ENCODE assay signal across 8 cellular contexts in genomic region chr15:40097096-40097967, GRCh38. TPM values are rescaled to one million over a fixed set of nuclear protein-coding genes. Genes with fewer than 3 reads are reported as not detected.
DNase-seq lines count a peak whose midpoint lies in the region; ATAC-seq and TF ChIP-seq lines count a peak whose summit lies in the region.
"Had no signal": no experiment of that assay in that cellular context is flagged by ENCODE, and none has a peak within 500 bp of the region (broad histone marks: within the 10 kb centered on the region; RNA-seq: fewer than 3 reads in every experiment).

No MANE protein-coding gene starts in this region.

- H3K9me2 ChIP-seq in SU-DHL-6 (replicated peaks; ENCODE audit: insufficient read depth, low read length) = no peaks in the 10 kb centered on the region
- H3K9me2 ChIP-seq in hepatocyte (replicated peaks; ENCODE audit: insufficient read depth) = no peaks in the 10 kb centered on the region

- H3F3A ChIP-seq in SU-DHL-6 (ENCODE audit: insufficient read depth) = peaks cover 88% of the 10 kb centered on the region

- peak overlapping the region; percentile 98 for H3K27ac Mint-ChIP-seq in stimulated activated effector memory CD8-positive, alpha-beta T cell treated with anti-CD3 and anti-CD28 coated beads, Interleukin-12 subunit alpha, Interleukin-12 subunit beta, amount 100 ng/mL, for 72 hours

- TF ChIP-seq CTCF in HEK293 (tag by site-specific recombination; IDR thresholded peaks at IDR 0.05) = no peak
- no peak for TF ChIP-seq CTCF in SU-DHL-6 (IDR thresholded peaks at IDR 0.05; ENCODE audit: insufficient read depth, low read length, poor library complexity, severe bottlenecking)
- TF ChIP-seq CTCF in hepatocyte (IDR thresholded peaks at IDR 0.05; ENCODE audit: poor library complexity) = no peak

- H3K36me3 ChIP-seq in HEK293 (ENCODE audit: control insufficient read depth in 2 of 2, insufficient read depth in 1 of 2, low read length in 2 of 2) (peaks cover 0 to 11% of the 10 kb centered on the region in 2 experiments; a peak in 1 of 3 replicates), SU-DHL-6 (ENCODE audit: low read length) (peaks cover 10% of the 10 kb centered on the region), hepatocyte (replicated peaks; ENCODE audit: insufficient read depth, low read depth) (no peaks in the 10 kb centered on the region)

- H3K27me3 ChIP-seq in SU-DHL-6 (ENCODE audit: low read length) (no peaks in the 10 kb centered on the region), hepatocyte (no peaks in the 10 kb centered on the region)

- DNase-seq in hepatocyte (ENCODE audit: low spot score) (no peak), NK-92 (lab: John Stamatoyannopoulos, UW; ENCODE audit: unreplicated experiment) (no peak), AG20443 (ENCODE audit: low spot score) (no peak), amygdala (lab: John Stamatoyannopoulos, UW) (no peak)
- DNase-seq in stimulated activated effector memory CD8-positive, alpha-beta T cell treated with anti-CD3 and anti-CD28 coated beads, Interleukin-12 subunit alpha, Interleukin-12 subunit beta, amount 100 ng/mL, for 72 hours (ENCODE audit: low spot score in 2 of 2) = no peak

- POLR2A ChIA-PET in HEK293 (lab: Yijun Ruan, JAX) = interaction anchor here (1.2 to 4.6 kb wide), 7 partner anchors 7 to 51 kb away, joined by 4 to 30 read pairs (median 10); partner anchors contain the start of gene BMF

- H3K9me3 ChIP-seq in HEK293 (ENCODE audit: control insufficient read depth, insufficient read depth, low read depth, low read length) = no peaks in the 10 kb centered on the region
- H3K9me3 ChIP-seq in SU-DHL-6 (ENCODE audit: insufficient read depth, low read length) = no peaks in the 10 kb centered on the region
- no peaks in the 10 kb centered on the region for H3K9me3 ChIP-seq in hepatocyte (ENCODE audit: low read depth)
- H3K9me3 ChIP-seq: mucosa of descending colon had no signal

- H3K27ac ChIP-seq in HEK293 (ENCODE audit: extremely low read depth, low read depth, low read length) (peak overlapping the region; percentile 98), SU-DHL-6 (ENCODE audit: low read depth, low read length) (peak overlapping the region; percentile 98), hepatocyte (peak overlapping the region; percentile 97)

- H3K79me2 ChIP-seq in SU-DHL-6 (ENCODE audit: insufficient read depth, low read length) (peaks cover 65% of the 10 kb centered on the region), hepatocyte (peaks cover 54% of the 10 kb centered on the region)

- H3K4me1 ChIP-seq in HEK293 (ENCODE audit: control insufficient read depth, insufficient read depth, low read length) = peaks cover 66% of the 10 kb centered on the region
- H3K4me1 ChIP-seq in hepatocyte (ENCODE audit: insufficient read depth) = peaks cover 96% of the 10 kb centered on the region

- CTCF ChIA-PET in HEK293 (lab: Yijun Ruan, JAX) = interaction anchor here (0.6 to 8.2 kb wide), 8 partner anchors 7 to 314 kb away, joined by 3 to 44 read pairs (median 5); partner anchors contain the start of gene BMF

- H3K9ac ChIP-seq in SU-DHL-6 (ENCODE audit: low read length) = peak overlapping the region; percentile 68

- no peaks in the 10 kb centered on the region for H3K9me3 Mint-ChIP-seq in stimulated activated effector memory CD8-positive, alpha-beta T cell treated with anti-CD3 and anti-CD28 coated beads, Interleukin-12 subunit alpha, Interleukin-12 subunit beta, amount 100 ng/mL, for 72 hours

- no peaks in the 10 kb centered on the region for H4K20me1 ChIP-seq in SU-DHL-6 (ENCODE audit: low read depth, low read length)
- no peaks in the 10 kb centered on the region for H4K20me1 ChIP-seq in hepatocyte (ENCODE audit: insufficient read depth, poor library complexity, severe bottlenecking)

- ATAC-seq in stimulated activated effector memory CD8-positive, alpha-beta T cell treated with anti-CD3 and anti-CD28 coated beads, Interleukin-12 subunit alpha, Interleukin-12 subunit beta, amount 100 ng/mL, for 72 hours = no peak

- WGBS in hepatocyte (ENCODE audit: low lambda C conversion rate, missing lambda C conversion rate) = 73% methylated on average over 10 of the region's 10 CpGs

- peak overlapping the region; percentile 74 for H3K4me3 Mint-ChIP-seq in stimulated activated effector memory CD8-positive, alpha-beta T cell treated with anti-CD3 and anti-CD28 coated beads, Interleukin-12 subunit alpha, Interleukin-12 subunit beta, amount 100 ng/mL, for 72 hours

- H2AFZ ChIP-seq in SU-DHL-6 (ENCODE audit: low read depth, low read length, severe bottlenecking) = no peak overlapping the region
- H2AFZ ChIP-seq in hepatocyte = no peak overlapping the region

- H3K4me3 ChIP-seq in HEK293 (ENCODE audit: low read depth, low read length) (no peak overlapping the region), SU-DHL-6 (ENCODE audit: insufficient read depth, low read length, poor library complexity, severe bottlenecking) (peak overlapping the region; percentile 12), hepatocyte (no peak overlapping the region)
- H3K4me3 ChIP-seq: mucosa of descending colon had no signal

- peak overlapping the region; percentile 70 for H3K4me2 ChIP-seq in SU-DHL-6 (ENCODE audit: low read depth, low read length, poor library complexity, severe bottlenecking)
- H3K4me2 ChIP-seq in hepatocyte = peak overlapping the region; percentile 47

- H3K36me3 Mint-ChIP-seq in stimulated activated effector memory CD8-positive, alpha-beta T cell treated with anti-CD3 and anti-CD28 coated beads, Interleukin-12 subunit alpha, Interleukin-12 subunit beta, amount 100 ng/mL, for 72 hours = peaks cover 23% of the 10 kb centered on the region

- H3K4me1 Mint-ChIP-seq in stimulated activated effector memory CD8-positive, alpha-beta T cell treated with anti-CD3 and anti-CD28 coated beads, Interleukin-12 subunit alpha, Interleukin-12 subunit beta, amount 100 ng/mL, for 72 hours = peaks cover 60% of the 10 kb centered on the region

TF ChIP-seq in HEK293, 187 proteins besides CTCF, POLR2A, EP300 and RAD21:
- TF ChIP-seq ZIC2 (tag by site-specific recombination; IDR thresholded peaks at IDR 0.05) = peak; percentile 65
- TF ChIP-seq ZSCAN16 (tag by site-specific recombination; IDR thresholded peaks at IDR 0.05) = peak; percentile 61; the same call in 1 of the 2 replicates
- no peak for TF ChIP-seq ZFHX2 (tag by site-specific recombination; conservative IDR thresholded peaks at IDR 0.05)
- TF ChIP-seq SP7 (tag by site-specific recombination; IDR thresholded peaks at IDR 0.05) = no peak
- TF ChIP-seq IKZF3 (tag by site-specific recombination; IDR thresholded peaks at IDR 0.05) = 0 out of 2 replicates have a peak, but pooled peaks have one; percentile 11
- TF ChIP-seq GLIS1 (tag by site-specific recombination; IDR thresholded peaks at IDR 0.05) = no peak
- no peak for TF ChIP-seq ZNF791 (tag by site-specific recombination; IDR thresholded peaks at IDR 0.05)
TF ChIP-seq in HEK293: peak in this region for 3.

RNA-seq across cellular contexts. Expression of gene BMF, which starts 11.3 kb away (rescaled TPM):
- total RNA-seq in hepatocyte = 33.9 and 41.8 TPM in 2 replicates
- polyA plus RNA-seq in hepatocyte = 13.8 and 15.9 TPM in 2 replicates

RNA-seq across cellular contexts. Expression of gene SRP14, which starts 58.4 kb away (rescaled TPM):
- 219 and 274 TPM in 2 replicates for total RNA-seq in hepatocyte
- polyA plus RNA-seq in hepatocyte = 804 and 827 TPM in 2 replicates
